ENCODE assay signal across 11 cellular contexts in genomic region chr4:7295201-7295916, GRCh38.
A peak's percentile ranks its signal among the peaks of the same experiment; 100 is the strongest.
DNase-seq lines count a peak whose midpoint lies in the region; ATAC-seq and TF ChIP-seq lines count a peak whose summit lies in the region.
"Had no signal": no experiment of that assay in that cellular context is flagged by ENCODE, and none has a peak within 500 bp of the region (broad histone marks: within the 10 kb centered on the region; RNA-seq: fewer than 3 reads in every experiment).

No MANE protein-coding gene starts in this region.

- H4K20me1 ChIP-seq in osteoblast (ENCODE audit: insufficient read depth, low read length), result no peaks in the 10 kb centered on the region

- no peak overlapping the region for H3K4me2 ChIP-seq in osteoblast (ENCODE audit: insufficient read depth, low read length)

- H3K36me3 ChIP-seq in heart left ventricle, result no peaks in the 10 kb centered on the region
- no peaks in the 10 kb centered on the region for H3K36me3 ChIP-seq in osteoblast (ENCODE audit: insufficient read depth, low read length)

- in situ Hi-C loops in G401 (cut with HindIII; ENCODE audit: low sequenced_read_pairs), result no loop called here
- in situ Hi-C loops in KBM-7 (cut with MboI; ENCODE audit: low pct_unique_long_range_greater_than_20kb, low sequenced_read_pairs), result no loop called here

- ATAC-seq in heart left ventricle (peak; percentile 52 to 74 (median 60)), HG02610 (IDR thresholded peaks at IDR 0.05; ENCODE audit: unreplicated experiment) (no peak), HG02970 (IDR thresholded peaks at IDR 0.05; ENCODE audit: low FRiP score, unreplicated experiment) (no peak), GM21737 (IDR thresholded peaks at IDR 0.05; ENCODE audit: unreplicated experiment) (no peak)
- ATAC-seq: activated T-helper 17 cell treated with anti-CD3 and anti-CD28 coated beads, Interleukin-2, amount 50 U/mL, for 72 hours had no signal

- 40 to 62% (median 46%) methylated on average over 9 to 22 of the region's 22 CpGs for WGBS in heart left ventricle, 4 donors

- H3K4me3 ChIP-seq in heart left ventricle (peak overlapping the region in 7 of 12 donors; percentile 2 to 40 (median 18)), osteoblast (ENCODE audit: insufficient read depth, low read length) (no peak overlapping the region)
- H3K4me3 ChIP-seq: psoas muscle had no signal

- peaks cover 0 to 25% (median 8%) of the 10 kb centered on the region in 12 donors for H3K4me1 ChIP-seq in heart left ventricle
- no peaks in the 10 kb centered on the region for H3K4me1 ChIP-seq in osteoblast (ENCODE audit: insufficient read depth, low read length)
- H3K4me1 ChIP-seq: foreskin keratinocyte had no signal

- TF ChIP-seq CTCF in heart left ventricle (IDR thresholded peaks at IDR 0.05) (no peak), osteoblast (IDR thresholded peaks at IDR 0.05; ENCODE audit: extremely low read depth, low read depth, low read length) (no peak)

- H3K27me3 ChIP-seq in heart left ventricle (peaks cover 0 to 4% (median 0%) of the 10 kb centered on the region in 9 donors), osteoblast (ENCODE audit: insufficient read depth, low read length) (no peaks in the 10 kb centered on the region)

- no peaks in the 10 kb centered on the region for H3K79me2 ChIP-seq in osteoblast (ENCODE audit: insufficient read depth, low read length)

- no peak overlapping the region for H2AFZ ChIP-seq in osteoblast (ENCODE audit: low read length)

- H3K27ac ChIP-seq in heart left ventricle, result peak overlapping the region in 6 of 12 donors; percentile 17 to 59 (median 29)
- no peak overlapping the region for H3K27ac ChIP-seq in osteoblast (ENCODE audit: low read depth, low read length)
- H3K27ac ChIP-seq: foreskin keratinocyte, psoas muscle had no signal

- TF ChIP-seq POLR2A in heart left ventricle (IDR thresholded peaks at IDR 0.05), result no peak

- no peaks in the 10 kb centered on the region for H3K9me3 ChIP-seq in heart left ventricle
- no peaks in the 10 kb centered on the region for H3K9me3 ChIP-seq in osteoblast (ENCODE audit: low read depth, low read length)
- H3K9me3 ChIP-seq: psoas muscle had no signal

- DNase-seq in G401 (ENCODE audit: low spot score), result peak; percentile 26
- peak; percentile 38 to 96 (median 84) for DNase-seq in amygdala (lab: John Stamatoyannopoulos, UW)
- peak; percentile 57 to 81 (median 71) for DNase-seq in heart left ventricle
- peak; percentile 94 for DNase-seq in osteoblast (ENCODE audit: insufficient read length, low spot score, missing footprints)
- no peak for DNase-seq in KBM-7
- DNase-seq: foreskin keratinocyte had no signal

- intact Hi-C loops in heart left ventricle (cut with DNase I), result loop anchor here in 1 of 10 donors (1.0 kb wide), 1 partner anchor 103 kb away; the partner anchor contains the start of gene SORCS2

Comparison
In these comparisons a context has a peak if more than half of its experiments do, and no peak if none do; other contexts are left out.
1. ATAC-seq: peak in heart left ventricle (4 of 4); none in HG02610 (single experiment), HG02970 (single experiment) and GM21737 (single experiment).